Comparison of ENCODE assay signal across 8 cellular contexts in the genomic region with DNA sequence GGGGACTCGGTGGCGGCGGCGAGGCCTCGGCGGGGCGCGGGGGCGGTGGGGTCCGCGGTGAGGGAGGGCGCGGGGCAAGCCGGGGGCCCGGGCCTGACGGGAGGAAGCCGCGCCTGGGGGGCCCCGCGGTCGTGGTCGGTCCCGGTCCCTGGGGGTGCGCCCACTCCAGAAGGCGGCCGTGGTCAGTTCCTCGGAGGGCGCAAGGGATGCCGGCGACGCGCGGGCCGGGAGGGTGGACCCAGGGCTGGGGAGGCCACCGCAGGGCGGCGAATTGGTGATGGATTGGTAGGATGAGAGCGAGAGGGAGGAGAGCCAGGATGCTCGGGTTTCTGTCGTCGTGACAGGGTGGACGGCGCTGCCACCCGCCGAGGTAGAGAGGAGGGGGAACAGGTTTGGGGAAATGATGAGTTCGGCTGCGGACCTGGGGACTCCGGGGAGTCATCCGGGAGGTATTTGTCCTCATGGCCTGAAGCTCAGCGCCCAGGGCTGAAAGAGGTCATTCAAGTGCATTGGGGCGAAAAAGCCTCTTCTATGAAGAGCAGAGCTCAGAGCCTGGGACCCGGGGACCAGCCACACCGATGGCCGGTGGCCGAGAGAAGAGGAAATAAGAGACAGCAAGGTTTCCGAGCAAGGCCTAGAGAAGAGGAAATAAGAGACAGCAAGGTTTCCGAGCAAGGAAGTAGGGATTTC. TPM values are rescaled to one million over a fixed set of nuclear protein-coding genes. Genes with fewer than 3 reads are reported as not detected.
DNase-seq lines count a peak whose midpoint lies in the region; ATAC-seq and TF ChIP-seq lines count a peak whose summit lies in the region.

No MANE protein-coding gene starts in this region.

- H3K27me3 ChIP-seq in HUES64 (ENCODE audit: insufficient read depth, low read length): peaks cover 15% of the 10 kb centered on the region
- no peaks in the 10 kb centered on the region for H3K27me3 ChIP-seq in breast epithelium

- TF ChIP-seq CTCF in breast epithelium (IDR thresholded peaks at IDR 0.05): no peak

- H3K27ac ChIP-seq in HUES64 (ENCODE audit: low read depth, low read length) (no peak overlapping the region), breast epithelium (peak overlapping the region; percentile 66 to 70), skin epidermis (peak overlapping the region; percentile 13 to 89 (median 80))

- ATAC-seq in GM21515 (IDR thresholded peaks at IDR 0.05; ENCODE audit: unreplicated experiment): peak; percentile 23

- peaks cover 13% of the 10 kb centered on the region for H3K4me1 ChIP-seq in HUES64 (ENCODE audit: insufficient read depth, low read length)
- no peaks in the 10 kb centered on the region for H3K4me1 ChIP-seq in breast epithelium

- intact Hi-C loops in breast epithelium (cut with DNase I; ENCODE audit: low total_unique reads): loop anchor here (5.0 kb wide), 1 partner anchor 375 kb away; no protein-coding TSS in a partner anchor

- peaks cover 12% of the 10 kb centered on the region for H3K36me3 ChIP-seq in HUES64 (ENCODE audit: insufficient read depth, low read length)
- no peaks in the 10 kb centered on the region for H3K36me3 ChIP-seq in breast epithelium

- peak; percentile 68 for DNase-seq in EH (ENCODE audit: low read depth)
- peak; percentile 13 for DNase-seq in T-helper 9 cell
- DNase-seq in breast epithelium (ENCODE audit: low spot score in 2 of 2): no peak
- peak; percentile 60 for DNase-seq in iPS-NIHi7 (ENCODE audit: extremely low spot score)
- DNase-seq in NCI-H2029 treated with DMSO at 0.1 percent for 48 hours (lab: John Stamatoyannopoulos, UW): no peak

- no peak for TF ChIP-seq POLR2A in breast epithelium (IDR thresholded peaks at IDR 0.05)

- 2% methylated on average over 57 of the region's 57 CpGs for WGBS in HUES64

- H3K4me3 ChIP-seq in HUES64 (ENCODE audit: low read length) (peak overlapping the region; percentile 69), breast epithelium (peak overlapping the region; percentile 76 to 77 (median 76)), skin epidermis (peak overlapping the region; percentile 59 to 81 (median 69))

- H3K9me3 ChIP-seq in HUES64 (ENCODE audit: insufficient read depth, low read depth, low read length) (no peaks in the 10 kb centered on the region), breast epithelium (no peaks in the 10 kb centered on the region)

- peak overlapping the region; percentile 74 for H3K9ac ChIP-seq in HUES64 (ENCODE audit: low read depth, low read length)

RNA-seq across cellular contexts. Expression of a gene that starts 0.5 kb away (rescaled TPM):
- polyA plus RNA-seq in HUES64 (2013, experiment 1 of 2): 39.1 TPM
- polyA plus RNA-seq in HUES64 (2013, experiment 2 of 2): 40.4 TPM
- 10 to 100 TPM; 53.4 to 95.7 (median 91.4) TPM for total RNA-seq in breast epithelium

RNA-seq across cellular contexts. Expression of a gene that starts 30.8 kb away (rescaled TPM):
- 7.3 TPM for polyA plus RNA-seq in HUES64 (2013, experiment 1 of 2)
- 8.6 TPM for polyA plus RNA-seq in HUES64 (2013, experiment 2 of 2)
- 10 to 100 TPM; 10.5 to 13.0 (median 11.7) TPM for total RNA-seq in breast epithelium

Comparison
In these comparisons a context has a peak if more than half of its experiments do, and no peak if none do; other contexts are left out.
1. DNase-seq: peak in EH (single experiment), T-helper 9 cell (single experiment) and iPS-NIHi7 (single experiment); none in breast epithelium (0 of 2) and NCI-H2029 treated with DMSO at 0.1 percent for 48 hours (single experiment).
2. Peak in every context shown above with its lines, with median percentiles within 50 percentile points of each other: H3K4me3 ChIP-seq.